9 cellular contexts compared by ENCODE assay signal in genomic region chr4:184282895-184283654, GRCh38.
DNase-seq lines count a peak whose midpoint lies in the region; ATAC-seq lines count a peak whose summit lies in the region.
"Had no signal": no experiment of that assay in that cellular context is flagged by ENCODE, and none has a peak within 500 bp of the region (broad histone marks: within the 10 kb centered on the region; RNA-seq: fewer than 3 reads in every experiment).

No MANE protein-coding gene starts in this region.

- peak overlapping the region; percentile 71 for H3K27ac ChIP-seq in CD4-positive, CD25-positive, alpha-beta regulatory T cell (ENCODE audit: insufficient read depth, low read length, poor library complexity, severe bottlenecking)

- peak overlapping the region; percentile 58 for H3K4me3 ChIP-seq in CD4-positive, CD25-positive, alpha-beta regulatory T cell (ENCODE audit: low read depth, low read length)
- H3K4me3 ChIP-seq: adrenal gland had no signal

- peak in 1 of 3 donors; percentile 52 for DNase-seq in CD4-positive, CD25-positive, alpha-beta regulatory T cell
- DNase-seq in activated CD4-positive, alpha-beta memory T cell treated with anti-CD3 and anti-CD28 coated beads, Interleukin-2, amount 10 ng/mL, durations not matched to agents 7 days and 5 days, result no peak
- DNase-seq in NCI-H1048 (lab: John Stamatoyannopoulos, UW) (no peak), GOT3 (lab: John Stamatoyannopoulos, UW) (no peak), putamen (ENCODE audit: low spot score) (no peak)

- ATAC-seq in CD4-positive, CD25-positive, alpha-beta regulatory T cell (ENCODE audit: low read depth in 2 of 2), result no peak
- ATAC-seq in GM18909 (IDR thresholded peaks at IDR 0.05; ENCODE audit: poor library complexity, unreplicated experiment) (peak; percentile 64), HG03066 (IDR thresholded peaks at IDR 0.05; ENCODE audit: low read depth, unreplicated experiment) (peak; percentile 53)
- ATAC-seq in stimulated activated memory B cell treated with anti-CD40 and anti-IgM and Interleukin-4, amounts not matched to agents 10 μg/mL and 1 μg/mL and 100 μg/mL, for 72 hours, result peak; percentile 85

- H3K4me3 Mint-ChIP-seq in CD4-positive, CD25-positive, alpha-beta regulatory T cell, result peak overlapping the region in 2 of 4 donors; percentile 46 to 73
- no peak overlapping the region for H3K4me3 Mint-ChIP-seq in activated CD4-positive, alpha-beta memory T cell treated with anti-CD3 and anti-CD28 coated beads, Interleukin-2, amount 10 ng/mL, durations not matched to agents 7 days and 5 days
- peak overlapping the region; percentile 52 for H3K4me3 Mint-ChIP-seq in stimulated activated memory B cell treated with anti-CD40 and anti-IgM and Interleukin-4, amounts not matched to agents 10 μg/mL and 1 μg/mL and 100 μg/mL, for 72 hours

- H3K36me3 Mint-ChIP-seq in CD4-positive, CD25-positive, alpha-beta regulatory T cell, result no peaks in the 10 kb centered on the region
- peaks cover 10% of the 10 kb centered on the region for H3K36me3 Mint-ChIP-seq in activated CD4-positive, alpha-beta memory T cell treated with anti-CD3 and anti-CD28 coated beads, Interleukin-2, amount 10 ng/mL, durations not matched to agents 7 days and 5 days (ENCODE audit: low read depth)
- H3K36me3 Mint-ChIP-seq in stimulated activated memory B cell treated with anti-CD40 and anti-IgM and Interleukin-4, amounts not matched to agents 10 μg/mL and 1 μg/mL and 100 μg/mL, for 72 hours, result peaks cover 6% of the 10 kb centered on the region

- H3K9me3 ChIP-seq in CD4-positive, CD25-positive, alpha-beta regulatory T cell (ENCODE audit: control insufficient read depth in 2 of 2, low read length in 2 of 2), result no peaks in the 10 kb centered on the region
- H3K9me3 ChIP-seq: adrenal gland had no signal

- no peaks in the 10 kb centered on the region for H3K36me3 ChIP-seq in CD4-positive, CD25-positive, alpha-beta regulatory T cell (ENCODE audit: control insufficient read depth, insufficient read depth, low read length)
- H3K36me3 ChIP-seq: adrenal gland had no signal

- no peaks in the 10 kb centered on the region for H3K27me3 ChIP-seq in CD4-positive, CD25-positive, alpha-beta regulatory T cell (ENCODE audit: control insufficient read depth, insufficient read depth, low read length)
- H3K27me3 ChIP-seq: adrenal gland had no signal

- peak overlapping the region; percentile 66 to 92 (median 85) for H3K27ac Mint-ChIP-seq in CD4-positive, CD25-positive, alpha-beta regulatory T cell
- H3K27ac Mint-ChIP-seq in activated CD4-positive, alpha-beta memory T cell treated with anti-CD3 and anti-CD28 coated beads, Interleukin-2, amount 10 ng/mL, durations not matched to agents 7 days and 5 days, result peak overlapping the region; percentile 84
- H3K27ac Mint-ChIP-seq in stimulated activated memory B cell treated with anti-CD40 and anti-IgM and Interleukin-4, amounts not matched to agents 10 μg/mL and 1 μg/mL and 100 μg/mL, for 72 hours, result peak overlapping the region; percentile 95

- H3K4me1 Mint-ChIP-seq in CD4-positive, CD25-positive, alpha-beta regulatory T cell, result peaks cover 18 to 56% (median 45%) of the 10 kb centered on the region in 4 donors
- H3K4me1 Mint-ChIP-seq in activated CD4-positive, alpha-beta memory T cell treated with anti-CD3 and anti-CD28 coated beads, Interleukin-2, amount 10 ng/mL, durations not matched to agents 7 days and 5 days, result peaks cover 60% of the 10 kb centered on the region
- peaks cover 85% of the 10 kb centered on the region for H3K4me1 Mint-ChIP-seq in stimulated activated memory B cell treated with anti-CD40 and anti-IgM and Interleukin-4, amounts not matched to agents 10 μg/mL and 1 μg/mL and 100 μg/mL, for 72 hours

- POLR2A ChIA-PET in activated CD4-positive, alpha-beta memory T cell treated with anti-CD3 and anti-CD28 coated beads, Interleukin-2, amount 10 ng/mL, durations not matched to agents 7 days and 5 days (lab: Charles Lee), result interaction anchor here (1.1 to 5.3 kb wide), 7 partner anchors 10 to 254 kb away, joined by 3 to 137 read pairs (median 5); partner anchors contain the start of gene IRF2

- no peaks in the 10 kb centered on the region for H3K9me3 Mint-ChIP-seq in CD4-positive, CD25-positive, alpha-beta regulatory T cell
- peaks cover 4% of the 10 kb centered on the region for H3K9me3 Mint-ChIP-seq in activated CD4-positive, alpha-beta memory T cell treated with anti-CD3 and anti-CD28 coated beads, Interleukin-2, amount 10 ng/mL, durations not matched to agents 7 days and 5 days
- H3K9me3 Mint-ChIP-seq in stimulated activated memory B cell treated with anti-CD40 and anti-IgM and Interleukin-4, amounts not matched to agents 10 μg/mL and 1 μg/mL and 100 μg/mL, for 72 hours, result no peaks in the 10 kb centered on the region

- CTCF ChIA-PET in activated CD4-positive, alpha-beta memory T cell treated with anti-CD3 and anti-CD28 coated beads, Interleukin-2, amount 10 ng/mL, durations not matched to agents 7 days and 5 days (lab: Charles Lee), result interaction anchor here (0.7 to 5.6 kb wide), 10 partner anchors 9 to 257 kb away, joined by 3 to 102 read pairs (median 4); no protein-coding TSS in a partner anchor

- no peaks in the 10 kb centered on the region for H3K27me3 Mint-ChIP-seq in CD4-positive, CD25-positive, alpha-beta regulatory T cell
- no peaks in the 10 kb centered on the region for H3K27me3 Mint-ChIP-seq in activated CD4-positive, alpha-beta memory T cell treated with anti-CD3 and anti-CD28 coated beads, Interleukin-2, amount 10 ng/mL, durations not matched to agents 7 days and 5 days
- no peaks in the 10 kb centered on the region for H3K27me3 Mint-ChIP-seq in stimulated activated memory B cell treated with anti-CD40 and anti-IgM and Interleukin-4, amounts not matched to agents 10 μg/mL and 1 μg/mL and 100 μg/mL, for 72 hours

- H3K4me1 ChIP-seq in CD4-positive, CD25-positive, alpha-beta regulatory T cell (ENCODE audit: control insufficient read depth, insufficient read depth, low read length, poor library complexity, severe bottlenecking), result peaks cover 46% of the 10 kb centered on the region

Comparison
In these comparisons a context has a peak if more than half of its experiments do, and no peak if none do; other contexts are left out.
1. ATAC-seq: peak in GM18909 (single experiment), HG03066 (single experiment) and stimulated activated memory B cell treated with anti-CD40 and anti-IgM and Interleukin-4, amounts not matched to agents 10 μg/mL and 1 μg/mL and 100 μg/mL, for 72 hours (single experiment); none in CD4-positive, CD25-positive, alpha-beta regulatory T cell (0 of 2).
2. Peak in every context shown above with its lines, with median percentiles within 50 percentile points of each other: H3K27ac Mint-ChIP-seq.